In the genomic region with DNA sequence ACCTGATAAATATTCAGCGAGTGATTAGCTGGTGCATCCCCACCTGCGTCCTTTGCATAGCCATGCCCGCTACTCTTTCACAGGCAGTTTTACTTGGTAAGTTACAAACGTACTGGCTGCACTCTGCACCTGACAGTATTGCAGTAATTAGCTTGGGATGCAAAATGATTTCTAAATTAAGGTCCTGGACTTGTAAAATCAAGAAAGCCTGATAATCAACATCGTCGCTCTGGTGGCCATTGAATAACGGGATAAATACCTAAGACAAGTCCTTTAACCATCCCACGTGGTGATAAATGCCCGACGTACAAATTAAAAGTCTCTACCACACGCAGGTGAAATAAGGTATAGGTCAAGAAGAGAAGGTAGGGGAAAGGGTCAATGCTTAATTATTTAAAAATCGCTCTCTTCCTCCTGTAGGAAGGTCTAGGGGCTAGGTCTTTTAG, we compare ENCODE assay signal across 8 cellular contexts. TPM values are rescaled to one million over a fixed set of nuclear protein-coding genes. Genes with fewer than 3 reads are reported as not detected.
DNase-seq lines count a peak whose midpoint lies in the region; ATAC-seq, FAIRE-seq and TF ChIP-seq lines count a peak whose summit lies in the region.

No MANE protein-coding gene starts in this region.

- TF ChIP-seq POLR2A in GM12891 (IDR thresholded peaks at IDR 0.05; ENCODE audit: low read depth, low read length): no peak

- H3K9me3 ChIP-seq in RWPE2 (ENCODE audit: severe bottlenecking): no peaks in the 10 kb centered on the region

- H3K4me1 ChIP-seq in RWPE2 (ENCODE audit: insufficient read depth, poor library complexity, severe bottlenecking) (peaks cover 15% of the 10 kb centered on the region), rectal smooth muscle tissue (ENCODE audit: control insufficient read depth, insufficient read depth, low read length) (peaks cover 2% of the 10 kb centered on the region)

- no peak for FAIRE-seq in GM12891 (lab: Jason Lieb, UNC)

- H3K27ac ChIP-seq in RWPE2 (ENCODE audit: poor library complexity, severe bottlenecking): no peak overlapping the region
- no peak overlapping the region for H3K27ac ChIP-seq in rectal smooth muscle tissue (ENCODE audit: low read depth, low read length)

- H3K27me3 ChIP-seq in RWPE2 (ENCODE audit: insufficient read depth, poor library complexity, severe bottlenecking): no peaks in the 10 kb centered on the region
- H3K27me3 ChIP-seq in rectal smooth muscle tissue (ENCODE audit: control insufficient read depth, insufficient read depth, low read length): no peaks in the 10 kb centered on the region

- H3K36me3 ChIP-seq in RWPE2 (ENCODE audit: low read depth) (no peaks in the 10 kb centered on the region), rectal smooth muscle tissue (ENCODE audit: control insufficient read depth, insufficient read depth, low read length) (no peaks in the 10 kb centered on the region)

- DNase-seq in RWPE2 (ENCODE audit: low spot score): no peak
- DNase-seq in fibroblast of mammary gland (ENCODE audit: low read depth): no peak
- DNase-seq in GM12891 (ENCODE audit: insufficient read length, low spot score): no peak
- DNase-seq in MV-4-11 (lab: John Stamatoyannopoulos, UW): no peak
- DNase-seq in AG20443 (ENCODE audit: low spot score): no peak
- no peak for DNase-seq in SIG-M5 treated with dmso at 0.1 percent for 504 hours (lab: John Stamatoyannopoulos, UW; ENCODE audit: unreplicated experiment)

- H3K9ac ChIP-seq in rectal smooth muscle tissue (ENCODE audit: low read length): no peak overlapping the region

- TF ChIP-seq CTCF in RWPE2 (IDR thresholded peaks at IDR 0.05; ENCODE audit: poor library complexity, severe bottlenecking) (no peak), fibroblast of mammary gland (conservative IDR thresholded peaks at IDR 0.05; ENCODE audit: control insufficient read depth, insufficient read depth, low read depth, low read length) (no peak)

- H3K4me3 ChIP-seq in GM08714 (ENCODE audit: low read length): peak overlapping the region; percentile 91
- H3K4me3 ChIP-seq in RWPE2 (ENCODE audit: severe bottlenecking): peak overlapping the region; percentile 85
- H3K4me3 ChIP-seq in fibroblast of mammary gland (ENCODE audit: control insufficient read depth, low read depth, low read length): peak overlapping the region; percentile 73
- peak overlapping the region; percentile 82 for H3K4me3 ChIP-seq in rectal smooth muscle tissue (ENCODE audit: low read length)

- no peak for ATAC-seq in RWPE2 (ENCODE audit: low read depth)

TF ChIP-seq in GM12891, 5 proteins besides CTCF, POLR2A, EP300 and RAD21:
- TF ChIP-seq PAX5 (IDR thresholded peaks at IDR 0.05; ENCODE audit: insufficient read depth, low read length, severe bottlenecking) (no peak), POLR2AphosphoS5 (IDR thresholded peaks at IDR 0.05; ENCODE audit: low read depth, low read length) (no peak), TAF1 (IDR thresholded peaks at IDR 0.05; ENCODE audit: low read depth, low read length) (no peak), SPI1 (IDR thresholded peaks at IDR 0.05; ENCODE audit: low read depth, low read length) (no peak), POU2F2 (IDR thresholded peaks at IDR 0.05; ENCODE audit: low read depth, low read length) (no peak)

RNA-seq across cellular contexts. Expression of a gene that starts 1.0 kb away (rescaled TPM):
- 0.05 TPM for polyA plus RNA-seq in GM12891 (2012; ENCODE audit: low read depth, missing spikeins)
